In the genomic region with DNA sequence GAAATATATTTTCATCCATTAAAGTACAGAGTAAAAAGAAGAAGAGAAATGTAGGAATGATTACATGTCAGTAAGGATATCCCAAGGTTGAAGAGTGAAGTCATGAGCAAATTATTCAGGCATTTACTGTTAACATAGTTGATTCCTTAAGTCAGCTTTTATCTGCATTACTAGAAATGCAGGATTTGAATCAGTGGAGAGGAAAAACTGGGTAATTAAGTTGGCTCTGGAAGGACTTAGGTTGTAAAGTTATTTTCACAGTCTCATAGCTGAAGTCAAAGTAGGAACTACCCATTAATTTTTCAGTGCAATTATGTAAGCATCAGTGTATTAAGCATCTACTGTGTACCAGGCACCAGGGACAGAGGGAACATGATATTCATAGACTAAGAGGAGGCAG, we compare ENCODE assay signal across 15 cellular contexts. TPM values are rescaled to one million over a fixed set of nuclear protein-coding genes. Genes with fewer than 3 reads are reported as not detected.
DNase-seq lines count a peak whose midpoint lies in the region; ATAC-seq and TF ChIP-seq lines count a peak whose summit lies in the region.
"Had no signal": no experiment of that assay in that cellular context is flagged by ENCODE, and none has a peak within 500 bp of the region (broad histone marks: within the 10 kb centered on the region; RNA-seq: fewer than 3 reads in every experiment).

No MANE protein-coding gene starts in this region.

- H3K27me3 Mint-ChIP-seq in activated CD4-positive, alpha-beta T cell treated with anti-CD3 and anti-CD28 coated beads for 36 hours: no peaks in the 10 kb centered on the region
- H3K27me3 Mint-ChIP-seq: activated naive CD4-positive, alpha-beta T cell treated with anti-CD3 and anti-CD28 coated beads, Interleukin-2, amount 50 U/mL, for 24 hours had no signal

- H3K27ac Mint-ChIP-seq in activated CD4-positive, alpha-beta T cell treated with anti-CD3 and anti-CD28 coated beads for 36 hours: peak overlapping the region; percentile 9
- H3K27ac Mint-ChIP-seq: activated naive CD4-positive, alpha-beta T cell treated with anti-CD3 and anti-CD28 coated beads, Interleukin-2, amount 50 U/mL, for 24 hours had no signal

- H3K4me3 ChIP-seq in SK-N-MC (no peak overlapping the region), epithelial cell of proximal tubule (ENCODE audit: low read depth, low read length) (no peak overlapping the region)

- no peaks in the 10 kb centered on the region for H3K9me3 Mint-ChIP-seq in activated CD4-positive, alpha-beta T cell treated with anti-CD3 and anti-CD28 coated beads for 36 hours (ENCODE audit: low read depth)
- H3K9me3 Mint-ChIP-seq: activated naive CD4-positive, alpha-beta T cell treated with anti-CD3 and anti-CD28 coated beads, Interleukin-2, amount 50 U/mL, for 24 hours had no signal

- CTCF ChIA-PET in activated CD4-positive, alpha-beta T cell treated with anti-CD3 and anti-CD28 coated beads for 36 hours (lab: Charles Lee): no interaction called here

- H3K27ac ChIP-seq in SK-N-MC: peak overlapping the region; percentile 45; the same call in 1 of the 2 replicates
- H3K27ac ChIP-seq: 22Rv1 had no signal

- peaks cover 40% of the 10 kb centered on the region for H3K4me1 Mint-ChIP-seq in activated CD4-positive, alpha-beta T cell treated with anti-CD3 and anti-CD28 coated beads for 36 hours

- ATAC-seq in activated CD4-positive, alpha-beta T cell treated with anti-CD3 and anti-CD28 coated beads for 36 hours: no peak
- no peak for ATAC-seq in HG02981 (IDR thresholded peaks at IDR 0.05; ENCODE audit: unreplicated experiment)

- peaks cover 38% of the 10 kb centered on the region for H3K36me3 Mint-ChIP-seq in activated CD4-positive, alpha-beta T cell treated with anti-CD3 and anti-CD28 coated beads for 36 hours (ENCODE audit: low read depth)

- no peak for DNase-seq in activated CD4-positive, alpha-beta T cell treated with anti-CD3 and anti-CD28 coated beads for 36 hours
- DNase-seq in activated CD4-positive, alpha-beta T cell treated with anti-CD3 and anti-CD28 coated beads for 48 hours: no peak
- no peak for DNase-seq in SK-N-MC (ENCODE audit: low read depth, low spot score)
- DNase-seq in epithelial cell of proximal tubule (ENCODE audit: low read depth): peak; percentile 75
- DNase-seq in renal cortical epithelial cell (ENCODE audit: low read depth): peak; percentile 78
- no peak for DNase-seq in effector CD4-positive, alpha-beta T cell
- no peak for DNase-seq in NCI-H1105 (lab: John Stamatoyannopoulos, UW)
- DNase-seq: cerebellar nuclear complex, GF-D8, head of caudate nucleus, Kasumi-1, NCI-H146 had no signal

- no peak overlapping the region for H3K9ac ChIP-seq in SK-N-MC (ENCODE audit: insufficient read length)

- TF ChIP-seq CTCF in epithelial cell of proximal tubule (conservative IDR thresholded peaks at IDR 0.05; ENCODE audit: low read depth, low read length): no peak

- H3K4me3 Mint-ChIP-seq in activated CD4-positive, alpha-beta T cell treated with anti-CD3 and anti-CD28 coated beads for 36 hours: no peak overlapping the region
- H3K4me3 Mint-ChIP-seq: activated naive CD4-positive, alpha-beta T cell treated with anti-CD3 and anti-CD28 coated beads, Interleukin-2, amount 50 U/mL, for 24 hours had no signal

- H3K36me3 ChIP-seq in SK-N-MC (ENCODE audit: insufficient read depth, low read length): peaks cover 48% of the 10 kb centered on the region

- H3K9me3 ChIP-seq in SK-N-MC (ENCODE audit: low read depth, low read length): no peaks in the 10 kb centered on the region

- intact Hi-C loops in activated CD4-positive, alpha-beta T cell treated with anti-CD3 and anti-CD28 coated beads for 36 hours (cut with DNase I, micrococcal nuclease): no loop called here

- POLR2A ChIA-PET in activated CD4-positive, alpha-beta T cell treated with anti-CD3 and anti-CD28 coated beads for 36 hours (lab: Charles Lee): no interaction called here

RNA-seq across cellular contexts. Expression of gene NAA20, which starts 7.8 kb away (rescaled TPM):
- 10 to 100 TPM; 58.6 to 88.7 TPM for total RNA-seq in activated CD4-positive, alpha-beta T cell treated with anti-CD3 and anti-CD28 coated beads for 36 hours
- total RNA-seq in epithelial cell of proximal tubule (41.8 and 59.1 TPM in 2 replicates), renal cortical epithelial cell (49.1 and 57.0 TPM in 2 replicates)

RNA-seq across cellular contexts. Expression of gene CRNKL1, which starts 27.3 kb away (rescaled TPM):
- 10 to 100 TPM; 19.9 to 22.2 TPM for total RNA-seq in activated CD4-positive, alpha-beta T cell treated with anti-CD3 and anti-CD28 coated beads for 36 hours
- 15.8 and 18.7 TPM in 2 replicates for total RNA-seq in epithelial cell of proximal tubule
- total RNA-seq in renal cortical epithelial cell: 21.9 and 34.5 TPM in 2 replicates

RNA-seq across cellular contexts. Expression of gene CFAP61, which starts 27.4 kb away (rescaled TPM):
- total RNA-seq in activated CD4-positive, alpha-beta T cell treated with anti-CD3 and anti-CD28 coated beads for 36 hours: under 1 TPM; 0.39 to 0.51 TPM
- total RNA-seq in epithelial cell of proximal tubule (not detected in 2 replicates), renal cortical epithelial cell (2.0 TPM in 1 of 2 replicates, not detected in the other)

Comparison
In these comparisons a context has a peak if more than half of its experiments do, and no peak if none do; other contexts are left out.
1. DNase-seq: peak in epithelial cell of proximal tubule (single experiment) and renal cortical epithelial cell (single experiment); none in activated CD4-positive, alpha-beta T cell treated with anti-CD3 and anti-CD28 coated beads for 36 hours (single experiment), activated CD4-positive, alpha-beta T cell treated with anti-CD3 and anti-CD28 coated beads for 48 hours (single experiment), SK-N-MC (single experiment), effector CD4-positive, alpha-beta T cell (single experiment) and NCI-H1105 (single experiment).